Comparison of ENCODE assay signal across 8 cellular contexts in genomic region chr15:97960364-97961066, GRCh38. TPM values are rescaled to one million over a fixed set of nuclear protein-coding genes. Genes with fewer than 3 reads are reported as not detected.
A peak's percentile ranks its signal among the peaks of the same experiment; 100 is the strongest.
DNase-seq lines count a peak whose midpoint lies in the region; ATAC-seq and TF ChIP-seq lines count a peak whose summit lies in the region.

Gene ARRDC4, plus strand, starts transcription at chr15:97960703. Its CDS starts 159 bp downstream, at chr15:97960862.

- H3K27ac Mint-ChIP-seq in CD4-positive, CD25-positive, alpha-beta regulatory T cell: peak within 1 kb of the TSS in 2 of 3 donors; percentile 76 to 87

- peaks cover 4% of the 10 kb centered on the region for H3K4me1 ChIP-seq in CD4-positive, CD25-positive, alpha-beta regulatory T cell (ENCODE audit: control insufficient read depth, insufficient read depth, low read length, poor library complexity, severe bottlenecking)
- H3K4me1 ChIP-seq in HUES64 (ENCODE audit: insufficient read depth, low read length) (no peaks in the 10 kb centered on the region), PC-3 (ENCODE audit: insufficient read depth, low read length) (peaks cover 19% of the 10 kb centered on the region), esophagus (ENCODE audit: control insufficient read depth in 2 of 2, insufficient read depth in 2 of 2, low read length in 1 of 2) (peaks cover 0 to 5% of the 10 kb centered on the region in 2 donors)

- CTCF ChIA-PET in PC-3 (lab: Charles Lee): no interaction called here

- H3K9me3 ChIP-seq in CD4-positive, CD25-positive, alpha-beta regulatory T cell (ENCODE audit: control insufficient read depth in 2 of 2, low read length in 2 of 2): no peaks in the 10 kb centered on the region
- no peaks in the 10 kb centered on the region for H3K9me3 ChIP-seq in HUES64 (ENCODE audit: insufficient read depth, low read depth, low read length)
- no peaks in the 10 kb centered on the region for H3K9me3 ChIP-seq in PC-3 (ENCODE audit: low read length)
- no peaks in the 10 kb centered on the region for H3K9me3 ChIP-seq in esophagus (ENCODE audit: control insufficient read depth in 2 of 2, insufficient read depth in 1 of 2, low read depth in 1 of 2, low read length in 1 of 2)

- peaks cover 5 to 27% (median 14%) of the 10 kb centered on the region in 4 donors for H3K4me1 Mint-ChIP-seq in CD4-positive, CD25-positive, alpha-beta regulatory T cell

- H3K9me2 ChIP-seq in PC-3 (replicated peaks; ENCODE audit: low read length): no peaks in the 10 kb centered on the region

- no peaks in the 10 kb centered on the region for H3K36me3 Mint-ChIP-seq in CD4-positive, CD25-positive, alpha-beta regulatory T cell

- peak within 1 kb of the TSS; percentile 88 to 93 (median 91) for H3K4me3 Mint-ChIP-seq in CD4-positive, CD25-positive, alpha-beta regulatory T cell

- peak; percentile 90 to 97 (median 95) for DNase-seq in CD4-positive, CD25-positive, alpha-beta regulatory T cell
- DNase-seq in PC-3: peak; percentile 97
- peak; percentile 96 to 97 for DNase-seq in activated T-cell treated with anti-CD3 and anti-CD28 coated beads, Interleukin-2, amount 50 U/mL, for 48 hours
- DNase-seq in mucosa of gallbladder (ENCODE audit: low spot score): peak; percentile 100
- peak; percentile 91 to 93 for DNase-seq in stimulated activated CD8-positive, alpha-beta memory T cell treated with anti-CD3 and anti-CD28 coated beads, Interleukin-2, amount 100 ng/mL, for 48 hours (ENCODE audit: low read depth in 2 of 2)

- POLR2A ChIA-PET in PC-3 (lab: Charles Lee; ENCODE audit: unreplicated experiment): no interaction called here

- peak within 1 kb of the TSS; percentile 49 for H3K4me3 ChIP-seq in CD4-positive, CD25-positive, alpha-beta regulatory T cell (ENCODE audit: low read depth, low read length)
- peak within 1 kb of the TSS; percentile 69 for H3K4me3 ChIP-seq in HUES64 (ENCODE audit: low read length)
- H3K4me3 ChIP-seq in PC-3 (ENCODE audit: low read length): peak within 1 kb of the TSS; percentile 77
- H3K4me3 ChIP-seq in esophagus (ENCODE audit: low read depth in 1 of 2, low read length in 2 of 2): peak within 1 kb of the TSS; percentile 60 to 88

- no peaks in the 10 kb centered on the region for H4K20me1 ChIP-seq in PC-3 (ENCODE audit: low read length)

- H3K9ac ChIP-seq in HUES64 (ENCODE audit: low read depth, low read length) (peak within 1 kb of the TSS; percentile 38), PC-3 (ENCODE audit: low read length) (peak within 1 kb of the TSS; percentile 67)

- no peaks in the 10 kb centered on the region for H3K27me3 ChIP-seq in CD4-positive, CD25-positive, alpha-beta regulatory T cell (ENCODE audit: control insufficient read depth, insufficient read depth, low read length)
- H3K27me3 ChIP-seq in HUES64 (ENCODE audit: insufficient read depth, low read length) (peaks cover 3% of the 10 kb centered on the region; the same call in 1 of the 2 replicates), PC-3 (ENCODE audit: low read length) (0 out of 2 replicates have a peak, but pooled peaks cover under 1% of the 10 kb centered on the region), esophagus (ENCODE audit: control insufficient read depth in 1 of 2, insufficient read depth in 2 of 2, low read length in 2 of 2) (no peaks in the 10 kb centered on the region)

- WGBS in HUES64: under 1% methylated on average over 69 of the region's 69 CpGs
- 1% methylated on average over 62 to 69 of the region's 69 CpGs for WGBS in esophagus, 2 donors

- peak within 1 kb of the TSS; percentile 79 for H2AFZ ChIP-seq in PC-3 (ENCODE audit: low read length)

- peak within 1 kb of the TSS; percentile 87 for H3K4me2 ChIP-seq in PC-3 (ENCODE audit: low read length)

- no peaks in the 10 kb centered on the region for H3F3A ChIP-seq in PC-3 (ENCODE audit: low read length, unreplicated experiment)

- intact Hi-C loops in PC-3 (cut with micrococcal nuclease): no loop called here

- TF ChIP-seq CTCF in PC-3 (conservative IDR thresholded peaks at IDR 0.05; ENCODE audit: low read depth, low read length): no peak

- no TSS peak for BruUV-seq in PC-3 (replicated peaks; lab: Mats Ljungman, UMichigan)

- peaks cover 35% of the 10 kb centered on the region for H3K79me2 ChIP-seq in PC-3 (ENCODE audit: low read length)

- H3K9me3 Mint-ChIP-seq in CD4-positive, CD25-positive, alpha-beta regulatory T cell: peaks cover 0 to 3% (median 0%) of the 10 kb centered on the region in 7 donors

- ATAC-seq in CD4-positive, CD25-positive, alpha-beta regulatory T cell (ENCODE audit: low read depth in 2 of 2): peak; percentile 97
- ATAC-seq in GM21423 (IDR thresholded peaks at IDR 0.05; ENCODE audit: unreplicated experiment) (peak; percentile 96), PC-3 (peak; percentile 94)

- peak within 1 kb of the TSS; percentile 57 for H3K27ac ChIP-seq in CD4-positive, CD25-positive, alpha-beta regulatory T cell (ENCODE audit: insufficient read depth, low read length, poor library complexity, severe bottlenecking)
- H3K27ac ChIP-seq in HUES64 (ENCODE audit: low read depth, low read length) (no peak within 1 kb of the TSS), PC-3 (ENCODE audit: low read length) (no peak within 1 kb of the TSS), esophagus (ENCODE audit: low read depth in 2 of 2, low read length in 1 of 2) (peak within 1 kb of the TSS; percentile 73 to 87)

- peaks cover 15% of the 10 kb centered on the region for H3K27me3 Mint-ChIP-seq in CD4-positive, CD25-positive, alpha-beta regulatory T cell

- H3K36me3 ChIP-seq in CD4-positive, CD25-positive, alpha-beta regulatory T cell (ENCODE audit: control insufficient read depth, insufficient read depth, low read length): no peaks in the 10 kb centered on the region
- no peaks in the 10 kb centered on the region for H3K36me3 ChIP-seq in HUES64 (ENCODE audit: insufficient read depth, low read length)
- no peaks in the 10 kb centered on the region for H3K36me3 ChIP-seq in PC-3 (ENCODE audit: low read depth, low read length)
- no peaks in the 10 kb centered on the region for H3K36me3 ChIP-seq in esophagus (ENCODE audit: control insufficient read depth in 2 of 2, insufficient read depth in 2 of 2, low read length in 1 of 2)

RNA-seq across cellular contexts. Expression of gene ARRDC4, which starts in this region (rescaled TPM):
- total RNA-seq in CD4-positive, CD25-positive, alpha-beta regulatory T cell: 0.37 TPM
- polyA plus RNA-seq in CD4-positive, CD25-positive, alpha-beta regulatory T cell: under 1 TPM in 3 of 4 donors, not detected in 1; 0.28 to 0.59 (median 0.34) TPM
- polyA plus RNA-seq in HUES64 (2013, experiment 1 of 2): 1.6 TPM
- 3.8 TPM for polyA plus RNA-seq in HUES64 (2013, experiment 2 of 2)
- 7.1 TPM in 2 replicates for total RNA-seq in PC-3 (2014; rRNA removed)
- polyA plus RNA-seq in esophagus: 1 to 10 TPM; 4.5 to 5.2 TPM
- 28.3 TPM for total RNA-seq in mucosa of gallbladder

Comparison
In these comparisons a context has a peak if more than half of its experiments do, and no peak if none do; other contexts are left out.
1. Peak in DNase-seq, ATAC-seq, H3K4me3 ChIP-seq and H3K27ac ChIP-seq in CD4-positive, CD25-positive, alpha-beta regulatory T cell; RNA of the gene not detected or under 1 TPM.
2. H3K27ac ChIP-seq: peak in esophagus (2 of 2); none in HUES64 (single experiment) and PC-3 (single experiment).
3. Peak in every context shown above with its lines, with median percentiles within 50 percentile points of each other: ATAC-seq, DNase-seq and H3K4me3 ChIP-seq.